8 cellular contexts compared by ENCODE assay signal in genomic region chr10:3902054-3902808, GRCh38.
A peak's percentile ranks its signal among the peaks of the same experiment; 100 is the strongest.
DNase-seq lines count a peak whose midpoint lies in the region; ATAC-seq, FAIRE-seq and TF ChIP-seq lines count a peak whose summit lies in the region.

No MANE protein-coding gene starts in this region.

- H3K27ac ChIP-seq in ascending aorta = no peak overlapping the region

- H3K4me3 Mint-ChIP-seq in memory B cell = peak overlapping the region; percentile 41

- DNase-seq in D721Med (ENCODE audit: insufficient read length, low spot score) = no peak
- peak; percentile 37 for DNase-seq in adipocyte (ENCODE audit: low read depth)
- peak; percentile 41 to 79 for DNase-seq in memory B cell (ENCODE audit: low spot score in 2 of 2)
- no peak for DNase-seq in NCI-H524 (lab: John Stamatoyannopoulos, UW)
- no peak for DNase-seq in ascending aorta (ENCODE audit: low spot score in 2 of 2)
- DNase-seq in NCI-H446 (lab: John Stamatoyannopoulos, UW) = no peak

- H3K4me1 ChIP-seq in adipocyte (ENCODE audit: control insufficient read depth, insufficient read depth, low read length) (peaks cover 19% of the 10 kb centered on the region), ascending aorta (peaks cover 0 to 4% of the 10 kb centered on the region in 2 donors)

- peaks cover 2% of the 10 kb centered on the region for H3K9me3 Mint-ChIP-seq in memory B cell

- H3K27ac Mint-ChIP-seq in memory B cell = peak overlapping the region; percentile 93

- FAIRE-seq in D721Med (lab: Jason Lieb, UNC) = no peak

- H3K27me3 Mint-ChIP-seq in memory B cell = no peaks in the 10 kb centered on the region

- H3K9me3 ChIP-seq in adipocyte (ENCODE audit: control insufficient read depth, low read length) (no peaks in the 10 kb centered on the region), ascending aorta (no peaks in the 10 kb centered on the region)

- H3K36me3 ChIP-seq in adipocyte (ENCODE audit: control insufficient read depth, insufficient read depth, low read length, severe bottlenecking) = no peaks in the 10 kb centered on the region
- no peaks in the 10 kb centered on the region for H3K36me3 ChIP-seq in ascending aorta

- intact Hi-C loops in ascending aorta (cut with DNase I) = no loop called here

- H3K9ac ChIP-seq in adipocyte (ENCODE audit: low read length) = no peak overlapping the region

- H3K36me3 Mint-ChIP-seq in memory B cell = peaks cover 6% of the 10 kb centered on the region

- ATAC-seq in GM19468 (IDR thresholded peaks at IDR 0.05; ENCODE audit: extremely low read depth, unreplicated experiment) = peak; percentile 91
- peak; percentile 88 for ATAC-seq in HG03521 (IDR thresholded peaks at IDR 0.05; ENCODE audit: unreplicated experiment)
- ATAC-seq in memory B cell (ENCODE audit: low read depth) = peak; percentile 90

- peaks cover 32% of the 10 kb centered on the region for H3K4me1 Mint-ChIP-seq in memory B cell

- H3K27me3 ChIP-seq in adipocyte (replicated peaks; ENCODE audit: control insufficient read depth, insufficient read depth, low read length) = no peaks in the 10 kb centered on the region
- no peaks in the 10 kb centered on the region for H3K27me3 ChIP-seq in ascending aorta

- TF ChIP-seq CTCF in D721Med (IDR thresholded peaks at IDR 0.05; ENCODE audit: insufficient read depth, missing control alignments) (peak; percentile 34), ascending aorta (IDR thresholded peaks at IDR 0.05) (no peak)

- no peak overlapping the region for H3K4me3 ChIP-seq in adipocyte (ENCODE audit: low read length)
- no peak overlapping the region for H3K4me3 ChIP-seq in ascending aorta

Comparison
In these comparisons a context has a peak if more than half of its experiments do, and no peak if none do; other contexts are left out.
1. DNase-seq: peak in adipocyte (single experiment) and memory B cell (2 of 2); none in D721Med (single experiment), NCI-H524 (0 of 2), ascending aorta (0 of 2) and NCI-H446 (0 of 2).
2. Peak in every context shown above with its lines, with median percentiles within 50 percentile points of each other: ATAC-seq.